In genomic region chr10:69051710-69052487, GRCh38 we compare ENCODE assay signal across 14 cellular contexts. TPM values are rescaled to one million over a fixed set of nuclear protein-coding genes. Genes with fewer than 3 reads are reported as not detected.
A peak's percentile ranks its signal among the peaks of the same experiment; 100 is the strongest.
DNase-seq lines count a peak whose midpoint lies in the region; ATAC-seq, FAIRE-seq and TF ChIP-seq lines count a peak whose summit lies in the region.
"Had no signal": no experiment of that assay in that cellular context is flagged by ENCODE, and none has a peak within 500 bp of the region (broad histone marks: within the 10 kb centered on the region; RNA-seq: fewer than 3 reads in every experiment).

No MANE protein-coding gene starts in this region.

- ATAC-seq in left cardiac atrium = peak; percentile 39 to 40
- ATAC-seq in sciatic nerve = peak; percentile 42
- ATAC-seq in GM18870 (IDR thresholded peaks at IDR 0.05; ENCODE audit: unreplicated experiment) = no peak
- ATAC-seq: activated T-cell treated with anti-CD3 and anti-CD28 coated beads, Interleukin-2, amount 50 U/mL, for 4 hours had no signal

- no peaks in the 10 kb centered on the region for H4K20me1 ChIP-seq in OCI-LY7 (ENCODE audit: insufficient read depth, low read length)

- no peaks in the 10 kb centered on the region for H3K9me3 ChIP-seq in OCI-LY7 (ENCODE audit: low read length)
- H3K9me3 ChIP-seq: thyroid gland had no signal

- peak overlapping the region; percentile 2; the same call in 1 of the 2 replicates for H2AFZ ChIP-seq in OCI-LY7 (ENCODE audit: low read length)

- FAIRE-seq in H54 (lab: Jason Lieb, UNC) = no peak
- FAIRE-seq: astrocyte had no signal

- in situ Hi-C loops in G401 (cut with HindIII; ENCODE audit: low sequenced_read_pairs) = no loop called here

- POLR2A ChIA-PET in OCI-LY7 (lab: Charles Lee) = no interaction called here

- no peaks in the 10 kb centered on the region for H3K9me2 ChIP-seq in OCI-LY7 (ENCODE audit: insufficient read depth, low read length)

- H3K36me3 ChIP-seq in OCI-LY7 (ENCODE audit: insufficient read depth, low read length) = no peaks in the 10 kb centered on the region
- H3K36me3 ChIP-seq: thyroid gland had no signal

- no TSS peak for BruUV-seq in OCI-LY7 (replicated peaks; lab: Mats Ljungman, UMichigan)

- H3K4me3 ChIP-seq in OCI-LY7 (ENCODE audit: low read depth, low read length, poor library complexity, severe bottlenecking) = no peak overlapping the region
- H3K4me3 ChIP-seq: thyroid gland had no signal

- no peak overlapping the region for H3K4me2 ChIP-seq in OCI-LY7 (ENCODE audit: low read length)

- no peaks in the 10 kb centered on the region for H3K4me1 ChIP-seq in OCI-LY7 (ENCODE audit: insufficient read depth, low read length, poor library complexity, severe bottlenecking)
- H3K4me1 ChIP-seq: thyroid gland had no signal

- CTCF ChIA-PET in OCI-LY7 (lab: Charles Lee; ENCODE audit: unreplicated experiment) = no interaction called here

- no peak for TF ChIP-seq CTCF in OCI-LY7 (conservative IDR thresholded peaks at IDR 0.05; ENCODE audit: low read length)

- no peak for DNase-seq in OCI-LY7 (ENCODE audit: low spot score)
- DNase-seq in left cardiac atrium = no peak
- DNase-seq in sciatic nerve (ENCODE audit: low spot score) = no peak
- DNase-seq in G401 (ENCODE audit: low spot score) = no peak
- no peak for DNase-seq in stimulated activated naive CD4-positive, alpha-beta T cell treated with Interleukin-2 at 50 U/mL for 16 hours (lab: John Stamatoyannopoulos, UW)
- no peak for DNase-seq in H54 (ENCODE audit: insufficient read length, low spot score)
- DNase-seq: activated T-cell treated with anti-CD3 and anti-CD28 coated beads, Interleukin-2, amount 50 U/mL, for 4 hours; CD8-positive, alpha-beta memory T cell; NCI-H1105; SHP77 treated with DMSO at 0.1 percent for 48 hours; thyroid gland had no signal

- H3K27ac ChIP-seq in OCI-LY7 (ENCODE audit: low read depth, low read length, poor library complexity, severe bottlenecking) = no peak overlapping the region
- H3K27ac ChIP-seq: thyroid gland had no signal

- TF ChIP-seq POLR2A in GM19193 (IDR thresholded peaks at IDR 0.05; ENCODE audit: extremely low read depth, insufficient read depth, insufficient read length) (peak; percentile 35), H54 (IDR thresholded peaks at IDR 0.05; ENCODE audit: low read depth, low read length) (no peak)

- intact Hi-C loops in OCI-LY7 (cut with micrococcal nuclease; ENCODE audit: unreplicated experiment) (no loop called here), left cardiac atrium (cut with DNase I) (loop anchor here in 1 of 2 donors (5.0 kb wide), 1 partner anchor 40 kb away; no protein-coding TSS in a partner anchor), sciatic nerve (cut with DNase I) (no loop called here)

- no peaks in the 10 kb centered on the region for H3K79me2 ChIP-seq in OCI-LY7 (ENCODE audit: insufficient read depth, low read depth, low read length)

RNA-seq across cellular contexts. Expression of gene SRGN, which starts 36.0 kb away (rescaled TPM):
- 15.1 and 16.3 TPM in 2 replicates for total RNA-seq in OCI-LY7 (2014; rRNA removed; shearing (Covaris generic))
- total RNA-seq in OCI-LY7 (2022) (5.8 and 9.1 TPM in 2 replicates), left cardiac atrium (100 to 1,000 TPM in 1 of 2 donors, 10 to 100 TPM in 1; 89.7 to 121 TPM), sciatic nerve (146 TPM)
- total RNA-seq in G401 (2014; rRNA removed; shearing (Covaris generic)) = 0.34 and 0.43 TPM in 2 replicates
